34 cellular contexts compared by ENCODE assay signal in genomic region chr1:22330763-22331119, GRCh38.
"Had no signal": no experiment of that assay in that cellular context is flagged by ENCODE, and none has a peak within 500 bp of the region (broad histone marks: within the 10 kb centered on the region; RNA-seq: fewer than 3 reads in every experiment).

No MANE protein-coding gene starts in this region.

- H3K4me3 ChIP-seq: ascending aorta, coronary artery, esophagus muscularis mucosa, gastrocnemius medialis, heart left ventricle had no signal

- H3K27me3 ChIP-seq: ascending aorta, brain microvascular endothelial cell, foreskin keratinocyte had no signal

- H3K9me3 ChIP-seq: ascending aorta, esophagus muscularis mucosa, gastrocnemius medialis, heart left ventricle had no signal

- H3K27ac Mint-ChIP-seq: activated B cell treated with CpG ODN at 0.5 μM for 24 hours; activated CD8-positive, alpha-beta memory T cell treated with anti-CD3 and anti-CD28 coated beads, Interleukin-2, amount 10 ng/mL, durations not matched to agents 7 days and 5 days; activated CD8-positive, alpha-beta T cell treated with anti-CD3 and anti-CD28 coated beads, Interleukin-2, amount 10 ng/mL, durations not matched to agents 7 days and 5 days; activated naive CD4-positive, alpha-beta T cell treated with anti-CD3 and anti-CD28 coated beads, Interleukin-2, amount 10 ng/mL, durations not matched to agents 7 days and 5 days; activated naive CD4-positive, alpha-beta T cell treated with anti-CD3 and anti-CD28 coated beads, Interleukin-2, amount 50 U/mL, for 72 hours; activated naive CD8-positive, alpha-beta T cell treated with anti-CD3 and anti-CD28 coated beads, Interleukin-2, amount 10 ng/mL, durations not matched to agents 7 days and 5 days; activated T-cell treated with anti-CD3 and anti-CD28 coated beads, Interleukin-2, amount 50 U/mL, for 24 hours; activated T-cell treated with anti-CD3 and anti-CD28 coated beads, Interleukin-2, amount 50 U/mL, for 72 hours; dendritic cell treated with granulocyte-macrophage colony-stimulating factor and Interleukin-4, amounts not matched to agents 40 ng/mL and 50 ng/mL, for 4 days; effector memory CD8-positive, alpha-beta T cell; T-helper 17 cell; T-helper 2 cell treated with Interferon-gamma antibody and Interleukin-4, amounts not matched to agents 5 μg/mL and 100 μg/mL, for 36 hours had no signal

- H3K9me3 Mint-ChIP-seq: activated B cell treated with CpG ODN at 0.5 μM for 24 hours; activated naive CD4-positive, alpha-beta T cell treated with anti-CD3 and anti-CD28 coated beads, Interleukin-2, amount 10 ng/mL, durations not matched to agents 7 days and 5 days; activated naive CD8-positive, alpha-beta T cell treated with anti-CD3 and anti-CD28 coated beads, Interleukin-2, amount 10 ng/mL, durations not matched to agents 7 days and 5 days; activated T-cell treated with anti-CD3 and anti-CD28 coated beads, Interleukin-2, amount 50 U/mL, for 24 hours; central memory CD8-positive, alpha-beta T cell; dendritic cell treated with granulocyte-macrophage colony-stimulating factor and Interleukin-4, amounts not matched to agents 40 ng/mL and 50 ng/mL, for 4 days; effector memory CD8-positive, alpha-beta T cell; T-helper 2 cell treated with Interferon-gamma antibody and Interleukin-4, amounts not matched to agents 5 μg/mL and 100 μg/mL, for 36 hours had no signal

- H3K4me1 Mint-ChIP-seq: activated B cell treated with CpG ODN at 0.5 μM for 24 hours; activated CD8-positive, alpha-beta memory T cell treated with anti-CD3 and anti-CD28 coated beads, Interleukin-2, amount 10 ng/mL, durations not matched to agents 7 days and 5 days; activated naive CD4-positive, alpha-beta T cell treated with anti-CD3 and anti-CD28 coated beads, Interleukin-2, amount 10 ng/mL, durations not matched to agents 7 days and 5 days; activated naive CD8-positive, alpha-beta T cell treated with anti-CD3 and anti-CD28 coated beads, Interleukin-2, amount 10 ng/mL, durations not matched to agents 7 days and 5 days; central memory CD8-positive, alpha-beta T cell; T-helper 17 cell had no signal

- H3K36me3 ChIP-seq: ascending aorta, brain microvascular endothelial cell, esophagus muscularis mucosa, gastrocnemius medialis, heart left ventricle, WERI-Rb-1 had no signal

- H3K4me1 ChIP-seq: ascending aorta, esophagus muscularis mucosa, foreskin keratinocyte, gastrocnemius medialis, heart left ventricle had no signal

- DNase-seq: activated CD4-positive, alpha-beta T cell treated with anti-CD3 and anti-CD28 coated beads for 48 hours; activated CD4-positive, alpha-beta T cell treated with anti-CD3 and anti-CD28 coated beads, Interleukin-2, amount 50 U/mL, for 1 hour; activated CD4-positive, alpha-beta T cell treated with anti-CD3 and anti-CD28 coated beads, Interleukin-2, amount 50 U/mL, for 48 hours; activated CD8-positive, alpha-beta memory T cell treated with anti-CD3 and anti-CD28 coated beads, Interleukin-2, amount 10 ng/mL, durations not matched to agents 7 days and 5 days; activated CD8-positive, alpha-beta memory T cell treated with anti-CD3 and anti-CD28 coated beads, Interleukin-2, amount 50 U/mL, for 48 hours; activated CD8-positive, alpha-beta T cell treated with anti-CD3 and anti-CD28 coated beads, Interleukin-2, amount 10 ng/mL, durations not matched to agents 7 days and 5 days; activated gamma-delta T cell; activated naive CD4-positive, alpha-beta T cell; activated naive CD4-positive, alpha-beta T cell treated with anti-CD3 and anti-CD28 coated beads, Interleukin-2, amount 10 ng/mL, durations not matched to agents 7 days and 5 days; activated naive CD8-positive, alpha-beta T cell treated with anti-CD3 and anti-CD28 coated beads, Interleukin-2, amount 10 ng/mL, durations not matched to agents 7 days and 5 days; activated T-cell treated with anti-CD3 and anti-CD28 coated beads for 4 hours; activated T-cell treated with anti-CD3 and anti-CD28 coated beads, Interleukin-2, amount 50 U/mL, for 24 hours; activated T-cell treated with anti-CD3 and anti-CD28 coated beads, Interleukin-2, amount 50 U/mL, for 72 hours; brain microvascular endothelial cell; effector CD4-positive, alpha-beta T cell; effector memory CD8-positive, alpha-beta T cell; erythroblast; foreskin keratinocyte; gastrocnemius medialis; glutamatergic neuron; heart left ventricle; T-helper 1 cell; T-helper 17 cell; T1000; WERI-Rb-1 had no signal

- H3K27ac ChIP-seq: ascending aorta, brain microvascular endothelial cell, coronary artery, esophagus muscularis mucosa, foreskin keratinocyte, gastrocnemius medialis, heart left ventricle, WERI-Rb-1 had no signal

- ATAC-seq: activated CD4-positive, CD25-positive, alpha-beta regulatory T cell treated with anti-CD3 and anti-CD28 coated beads, Interleukin-2, amount 50 U/mL, for 24 hours; activated CD8-positive, alpha-beta memory T cell treated with anti-CD3 and anti-CD28 coated beads, Interleukin-2, amount 10 ng/mL, durations not matched to agents 7 days and 5 days; activated CD8-positive, alpha-beta T cell treated with anti-CD3 and anti-CD28 coated beads, Interleukin-2, amount 10 ng/mL, durations not matched to agents 7 days and 5 days; activated naive CD4-positive, alpha-beta T cell treated with anti-CD3 and anti-CD28 coated beads, Interleukin-2, amount 50 U/mL, for 72 hours; activated T-cell treated with anti-CD3 and anti-CD28 coated beads, Interleukin-2, amount 50 U/mL, for 72 hours; effector memory CD8-positive, alpha-beta T cell; foreskin keratinocyte; gastrocnemius medialis; heart left ventricle; T-helper 17 cell had no signal

- H3K27me3 Mint-ChIP-seq: activated B cell treated with CpG ODN at 0.5 μM for 24 hours; dendritic cell treated with granulocyte-macrophage colony-stimulating factor and Interleukin-4, amounts not matched to agents 40 ng/mL and 50 ng/mL, for 4 days had no signal

- H3K4me3 Mint-ChIP-seq: activated B cell treated with CpG ODN at 0.5 μM for 24 hours; activated CD8-positive, alpha-beta memory T cell treated with anti-CD3 and anti-CD28 coated beads, Interleukin-2, amount 10 ng/mL, durations not matched to agents 7 days and 5 days; activated CD8-positive, alpha-beta T cell treated with anti-CD3 and anti-CD28 coated beads, Interleukin-2, amount 10 ng/mL, durations not matched to agents 7 days and 5 days; activated naive CD4-positive, alpha-beta T cell treated with anti-CD3 and anti-CD28 coated beads, Interleukin-2, amount 10 ng/mL, durations not matched to agents 7 days and 5 days; activated naive CD8-positive, alpha-beta T cell treated with anti-CD3 and anti-CD28 coated beads, Interleukin-2, amount 10 ng/mL, durations not matched to agents 7 days and 5 days; activated T-cell treated with anti-CD3 and anti-CD28 coated beads, Interleukin-2, amount 50 U/mL, for 24 hours; activated T-cell treated with anti-CD3 and anti-CD28 coated beads, Interleukin-2, amount 50 U/mL, for 72 hours; central memory CD8-positive, alpha-beta T cell; dendritic cell treated with granulocyte-macrophage colony-stimulating factor and Interleukin-4, amounts not matched to agents 40 ng/mL and 50 ng/mL, for 4 days; effector memory CD8-positive, alpha-beta T cell; T-helper 17 cell; T-helper 2 cell treated with Interferon-gamma antibody and Interleukin-4, amounts not matched to agents 5 μg/mL and 100 μg/mL, for 36 hours had no signal

- H3K36me3 Mint-ChIP-seq: activated CD8-positive, alpha-beta memory T cell treated with anti-CD3 and anti-CD28 coated beads, Interleukin-2, amount 10 ng/mL, durations not matched to agents 7 days and 5 days; activated naive CD4-positive, alpha-beta T cell treated with anti-CD3 and anti-CD28 coated beads, Interleukin-2, amount 10 ng/mL, durations not matched to agents 7 days and 5 days; activated naive CD4-positive, alpha-beta T cell treated with anti-CD3 and anti-CD28 coated beads, Interleukin-2, amount 50 U/mL, for 72 hours had no signal
